8 cellular contexts compared by ENCODE assay signal in the genomic region with DNA sequence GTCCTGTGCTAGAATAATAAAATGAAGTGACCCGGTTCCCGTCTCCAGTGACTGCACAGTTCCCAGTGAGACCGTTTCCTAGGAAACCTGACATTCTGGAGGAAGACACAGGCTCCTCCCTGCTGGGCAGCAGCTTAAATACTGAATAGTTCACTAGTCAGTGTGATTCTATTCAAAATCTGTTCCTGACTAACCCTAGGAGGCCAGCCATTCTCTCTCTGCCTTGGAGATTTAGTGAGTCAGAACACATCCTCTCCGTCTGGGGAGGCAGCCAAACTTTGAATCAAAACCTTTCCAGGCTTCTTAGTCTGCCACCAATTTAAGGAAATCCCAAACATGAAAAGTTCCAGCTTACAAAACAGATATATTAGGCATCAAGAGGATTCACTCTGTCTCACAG. TPM values are rescaled to one million over a fixed set of nuclear protein-coding genes. Genes with fewer than 3 reads are reported as not detected.
DNase-seq lines count a peak whose midpoint lies in the region; ATAC-seq and TF ChIP-seq lines count a peak whose summit lies in the region.

No MANE protein-coding gene starts in this region.

- H3K9ac ChIP-seq in muscle layer of colon (ENCODE audit: low read length) = no peak overlapping the region

- no peaks in the 10 kb centered on the region for H3K36me3 ChIP-seq in muscle layer of colon (ENCODE audit: insufficient read depth, low read length)

- H3K27me3 Mint-ChIP-seq in activated T-cell treated with anti-CD3 and anti-CD28 coated beads, Interleukin-2, amount 50 U/mL, for 4 hours (ENCODE audit: low read depth) = no peaks in the 10 kb centered on the region
- no peaks in the 10 kb centered on the region for H3K27me3 Mint-ChIP-seq in activated T-cell treated with anti-CD3 and anti-CD28 coated beads, Interleukin-2, amount 50 U/mL, for 24 hours

- H3K4me3 ChIP-seq in epithelial cell of proximal tubule (ENCODE audit: low read depth, low read length) (no peak overlapping the region), muscle layer of colon (ENCODE audit: low read depth in 1 of 2, low read length in 2 of 2) (no peak overlapping the region)

- H3K27ac ChIP-seq in C4-2B = peak overlapping the region; percentile 44; the same call in 1 of the 2 replicates
- H3K27ac ChIP-seq in muscle layer of colon (ENCODE audit: low read depth, low read length) = peak overlapping the region; percentile 25

- H3K27me3 ChIP-seq in muscle layer of colon (ENCODE audit: control insufficient read depth in 1 of 2, insufficient read depth in 2 of 2, low read length in 2 of 2) = no peaks in the 10 kb centered on the region

- no peak overlapping the region for H3K27ac Mint-ChIP-seq in activated T-cell treated with anti-CD3 and anti-CD28 coated beads, Interleukin-2, amount 50 U/mL, for 24 hours

- peaks cover 22% of the 10 kb centered on the region for H3K36me3 Mint-ChIP-seq in activated T-cell treated with anti-CD3 and anti-CD28 coated beads, Interleukin-2, amount 50 U/mL, for 4 hours (ENCODE audit: insufficient read depth)
- peaks cover 77% of the 10 kb centered on the region for H3K36me3 Mint-ChIP-seq in activated T-cell treated with anti-CD3 and anti-CD28 coated beads, Interleukin-2, amount 50 U/mL, for 24 hours (ENCODE audit: low read depth)

- DNase-seq in NCI-H774 (lab: John Stamatoyannopoulos, UW) (peak; percentile 44), epithelial cell of proximal tubule (ENCODE audit: low read depth) (peak; percentile 53), LoVo (ENCODE audit: low spot score) (no peak)
- no peak for DNase-seq in activated T-cell treated with anti-CD3 and anti-CD28 coated beads, Interleukin-2, amount 50 U/mL, for 4 hours
- no peak for DNase-seq in activated T-cell treated with anti-CD3 and anti-CD28 coated beads, Interleukin-2, amount 50 U/mL, for 24 hours

- ATAC-seq in activated T-cell treated with anti-CD3 and anti-CD28 coated beads, Interleukin-2, amount 50 U/mL, for 4 hours = no peak
- ATAC-seq in HG02763 (IDR thresholded peaks at IDR 0.05; ENCODE audit: unreplicated experiment) = no peak

- no peak overlapping the region for H3K4me3 Mint-ChIP-seq in activated T-cell treated with anti-CD3 and anti-CD28 coated beads, Interleukin-2, amount 50 U/mL, for 4 hours
- H3K4me3 Mint-ChIP-seq in activated T-cell treated with anti-CD3 and anti-CD28 coated beads, Interleukin-2, amount 50 U/mL, for 24 hours = no peak overlapping the region

- peaks cover 15% of the 10 kb centered on the region for H3K4me1 ChIP-seq in muscle layer of colon (ENCODE audit: insufficient read depth, low read length)

- no peak for TF ChIP-seq CTCF in C4-2B (conservative IDR thresholded peaks at IDR 0.05)
- no peak for TF ChIP-seq CTCF in epithelial cell of proximal tubule (conservative IDR thresholded peaks at IDR 0.05; ENCODE audit: low read depth, low read length)

- H3K9me3 Mint-ChIP-seq in activated T-cell treated with anti-CD3 and anti-CD28 coated beads, Interleukin-2, amount 50 U/mL, for 4 hours = no peaks in the 10 kb centered on the region
- no peaks in the 10 kb centered on the region for H3K9me3 Mint-ChIP-seq in activated T-cell treated with anti-CD3 and anti-CD28 coated beads, Interleukin-2, amount 50 U/mL, for 24 hours

- no peaks in the 10 kb centered on the region for H3K9me3 ChIP-seq in muscle layer of colon (ENCODE audit: low read length)

- no peaks in the 10 kb centered on the region for H3K4me1 Mint-ChIP-seq in activated T-cell treated with anti-CD3 and anti-CD28 coated beads, Interleukin-2, amount 50 U/mL, for 4 hours (ENCODE audit: low read depth)
- no peaks in the 10 kb centered on the region for H3K4me1 Mint-ChIP-seq in activated T-cell treated with anti-CD3 and anti-CD28 coated beads, Interleukin-2, amount 50 U/mL, for 24 hours (ENCODE audit: low read depth)

RNA-seq across cellular contexts. Expression of gene TRIM66, which starts 11.2 kb away (rescaled TPM):
- 0.58 and 10.5 TPM in 2 replicates for total RNA-seq in epithelial cell of proximal tubule
- total RNA-seq in activated T-cell treated with anti-CD3 and anti-CD28 coated beads, Interleukin-2, amount 50 U/mL, for 4 hours = 1 to 10 TPM; 4.0 to 8.3 (median 6.7) TPM

RNA-seq across cellular contexts. Expression of gene RPL27A, which starts 11.3 kb away (rescaled TPM):
- total RNA-seq in epithelial cell of proximal tubule = 1,393 and 1,523 TPM in 2 replicates
- 1,000 to 10,000 TPM; 1,340 to 1,866 (median 1,663) TPM for total RNA-seq in activated T-cell treated with anti-CD3 and anti-CD28 coated beads, Interleukin-2, amount 50 U/mL, for 4 hours

Comparison
In these comparisons a context has a peak if more than half of its experiments do, and no peak if none do; other contexts are left out.
1. DNase-seq: peak in NCI-H774 (single experiment) and epithelial cell of proximal tubule (single experiment); none in activated T-cell treated with anti-CD3 and anti-CD28 coated beads, Interleukin-2, amount 50 U/mL, for 4 hours (single experiment), LoVo (single experiment) and activated T-cell treated with anti-CD3 and anti-CD28 coated beads, Interleukin-2, amount 50 U/mL, for 24 hours (single experiment).